Comparison of ENCODE assay signal across 9 cellular contexts in genomic region chr7:116511552-116512523, GRCh38. TPM values are rescaled to one million over a fixed set of nuclear protein-coding genes. Genes with fewer than 3 reads are reported as not detected.
DNase-seq lines count a peak whose midpoint lies in the region; ATAC-seq, FAIRE-seq and TF ChIP-seq lines count a peak whose summit lies in the region.
"Had no signal": no experiment of that assay in that cellular context is flagged by ENCODE, and none has a peak within 500 bp of the region (broad histone marks: within the 10 kb centered on the region; RNA-seq: fewer than 3 reads in every experiment).

No MANE protein-coding gene starts in this region.

- TF ChIP-seq CTCF in Caco-2 (IDR thresholded peaks at IDR 0.05; ENCODE audit: insufficient read depth in 1 of 2, low read depth in 1 of 2, low read length in 1 of 2, severe bottlenecking in 1 of 2, unreplicated experiment in 1 of 2) (no peak), H1 (IDR thresholded peaks at IDR 0.05; ENCODE audit: control extremely low read depth in 1 of 3, insufficient read depth in 1 of 3, low read depth in 1 of 3, low read length in 3 of 3) (no peak)

- no peak for TF ChIP-seq RAD21 in H1 (IDR thresholded peaks at IDR 0.05 in 1 of 2, conservative IDR thresholded peaks at IDR 0.05 in 1 of 2; ENCODE audit: low read depth in 2 of 2, low read length in 2 of 2)

- H3K27ac Mint-ChIP-seq in Caco-2 (ENCODE audit: unreplicated experiment): no peak overlapping the region

- H2BK5ac ChIP-seq in H1 (ENCODE audit: low read depth, low read length) (no peak overlapping the region), neuronal stem cell (ENCODE audit: low read length) (no peak overlapping the region)

- H3K4ac ChIP-seq in H1 (replicated peaks; ENCODE audit: insufficient read length, low read depth, low read length): no peak overlapping the region
- H3K4ac ChIP-seq in neuronal stem cell (ENCODE audit: low read length): no peak overlapping the region

- H3K56ac ChIP-seq in H1 (replicated peaks; ENCODE audit: insufficient read length, low read depth, low read length): no peak overlapping the region

- no peak overlapping the region for H3K18ac ChIP-seq in H1 (ENCODE audit: extremely low read depth, low read length)
- H3K18ac ChIP-seq in neuronal stem cell (ENCODE audit: low read length): no peak overlapping the region

- no peaks in the 10 kb centered on the region for H3K79me2 ChIP-seq in H1 (ENCODE audit: control insufficient read depth in 1 of 2, insufficient read depth in 2 of 2, low read length in 2 of 2)

- no peak overlapping the region for H3K14ac ChIP-seq in H1 (ENCODE audit: insufficient read length)
- H3K14ac ChIP-seq in neuronal stem cell (ENCODE audit: low read length): no peak overlapping the region

- H3K27me3 Mint-ChIP-seq in Caco-2 (ENCODE audit: insufficient read depth, unreplicated experiment): no peaks in the 10 kb centered on the region

- peaks cover 23% of the 10 kb centered on the region for H3K4me1 Mint-ChIP-seq in Caco-2 (ENCODE audit: low read depth, unreplicated experiment)

- H3K9me3 ChIP-seq in Caco-2 (no peaks in the 10 kb centered on the region), H1 (ENCODE audit: insufficient read depth in 2 of 2, low read depth in 1 of 2, low read length in 1 of 2) (no peaks in the 10 kb centered on the region), neuronal stem cell (replicated peaks in 1 of 2; ENCODE audit: control insufficient read depth in 2 of 2, insufficient read depth in 1 of 2, low read depth in 1 of 2, low read length in 2 of 2) (no peaks in the 10 kb centered on the region)

- FAIRE-seq in RCC 7860 (lab: Jason Lieb, UNC): peak; percentile 97
- FAIRE-seq in H1 (lab: Jason Lieb, UNC): no peak
- FAIRE-seq: TTC549 had no signal

- H3K9ac ChIP-seq in H1 (replicated peaks in 1 of 4; ENCODE audit: extremely low read depth in 1 of 4, low read depth in 3 of 4, low read length in 3 of 4) (no peak overlapping the region), neuronal stem cell (ENCODE audit: low read depth, low read length, poor library complexity) (no peak overlapping the region)

- H2BK15ac ChIP-seq in H1 (ENCODE audit: low read length): no peak overlapping the region
- H2BK15ac ChIP-seq in neuronal stem cell (ENCODE audit: low read length): no peak overlapping the region

- H3K23me2 ChIP-seq in H1 (ENCODE audit: low read depth, low read length): no peaks in the 10 kb centered on the region

- no peaks in the 10 kb centered on the region for H3K36me3 ChIP-seq in Caco-2 (ENCODE audit: control insufficient read depth, insufficient read depth, low read length)
- H3K36me3 ChIP-seq in H1 (ENCODE audit: control insufficient read depth in 2 of 4, insufficient read depth in 4 of 4, low read length in 3 of 4): no peaks in the 10 kb centered on the region
- H3K36me3 ChIP-seq in neuronal stem cell (replicated peaks in 1 of 2; ENCODE audit: control insufficient read depth in 2 of 2, insufficient read depth in 2 of 2, low read length in 2 of 2): no peaks in the 10 kb centered on the region

- no peaks in the 10 kb centered on the region for H3K79me1 ChIP-seq in H1 (ENCODE audit: low read depth, low read length)
- H3K79me1 ChIP-seq in neuronal stem cell (ENCODE audit: low read depth, low read length): no peaks in the 10 kb centered on the region

- H3K4me3 ChIP-seq in Caco-2 (ENCODE audit: low read depth, low read length) (peak overlapping the region; percentile 21), H1 (ENCODE audit: extremely low read depth in 1 of 4, insufficient read depth in 2 of 4, low read depth in 3 of 4, low read length in 4 of 4) (no peak overlapping the region), neuronal stem cell (ENCODE audit: low read length in 2 of 2) (no peak overlapping the region)

- no peak for DNase-seq in Caco-2
- peak; percentile 100 for DNase-seq in RCC 7860 (ENCODE audit: low spot score)
- no peak for DNase-seq in H1 (ENCODE audit: low read depth in 1 of 2, low spot score in 2 of 2)
- no peak for DNase-seq in neuronal stem cell (ENCODE audit: low spot score)
- DNase-seq in foreskin melanocyte: no peak
- DNase-seq in stimulated activated CD4-positive, alpha-beta T cell treated with anti-CD3 and anti-CD28 coated beads, Interleukin-12 subunit alpha, Interleukin-12 subunit beta, amount 100 ng/mL, for 4 hours: no peak

- H2AFZ ChIP-seq in H1 (ENCODE audit: low read length) (peak overlapping the region; percentile 75), neuronal stem cell (ENCODE audit: low read length) (peak overlapping the region; percentile 81)

- H3K27ac ChIP-seq in H1 (ENCODE audit: low read depth, low read length) (no peak overlapping the region), neuronal stem cell (replicated peaks; ENCODE audit: low read length) (no peak overlapping the region)

- H4K5ac ChIP-seq in H1 (ENCODE audit: insufficient read length, low read depth, low read length): no peak overlapping the region

- TF ChIP-seq EP300 in H1 (IDR thresholded peaks at IDR 0.05; ENCODE audit: borderline replicate concordance in 1 of 2, low read depth in 2 of 2, low read length in 2 of 2): no peak

- intact Hi-C loops in Caco-2 (cut with micrococcal nuclease; ENCODE audit: unreplicated experiment): no loop called here

- H3K9me3 Mint-ChIP-seq in Caco-2 (ENCODE audit: unreplicated experiment): no peaks in the 10 kb centered on the region

- H3K23ac ChIP-seq in H1 (ENCODE audit: insufficient read length) (no peak overlapping the region), neuronal stem cell (ENCODE audit: low read depth, low read length, poor library complexity) (no peak overlapping the region)

- H3K4me2 ChIP-seq in H1 (ENCODE audit: insufficient read depth in 1 of 2, low read depth in 2 of 2, low read length in 2 of 2) (no peak overlapping the region), neuronal stem cell (ENCODE audit: insufficient read depth, low read length, poor library complexity, severe bottlenecking) (no peak overlapping the region)

- H3K27me3 ChIP-seq in Caco-2 (replicated peaks; ENCODE audit: control insufficient read depth, insufficient read depth, low read length): no peaks in the 10 kb centered on the region
- no peaks in the 10 kb centered on the region for H3K27me3 ChIP-seq in H1 (replicated peaks in 1 of 4; ENCODE audit: control insufficient read depth in 3 of 4, extremely low read depth in 1 of 4, insufficient read depth in 3 of 4, low read length in 3 of 4)
- H3K27me3 ChIP-seq in neuronal stem cell (ENCODE audit: control insufficient read depth in 3 of 3, insufficient read depth in 3 of 3, low read depth in 1 of 3, low read length in 3 of 3): no peaks in the 10 kb centered on the region

- WGBS in H1 (ENCODE audit: extremely low coverage in 1 of 2, insufficient coverage in 1 of 2, insufficient read length in 1 of 2, insufficient replicate concordance in 2 of 2, low coverage in 1 of 2, low lambda C conversion rate in 2 of 2, missing lambda C conversion rate in 1 of 2), 2 experiments: 89% methylated on average over 11 of the region's 12 CpGs; no CpG with 5 or more reads in 1 of the 2 experiments
- WGBS in neuronal stem cell (ENCODE audit: extremely low coverage in 2 of 2, insufficient read length in 2 of 2, insufficient replicate concordance in 1 of 2), 2 donors: no CpG with 5 or more reads among the region's 12 CpGs

- peak overlapping the region; percentile 69 for H3K4me3 Mint-ChIP-seq in Caco-2 (ENCODE audit: unreplicated experiment)

- BruUV-seq in Caco-2 (replicated peaks; lab: Mats Ljungman, UMichigan): no TSS peak

- H4K91ac ChIP-seq in H1 (replicated peaks; ENCODE audit: insufficient read length, low read length) (no peak overlapping the region), neuronal stem cell (ENCODE audit: low read depth, low read length, poor library complexity) (no peak overlapping the region)

- H3K36me3 Mint-ChIP-seq in Caco-2 (ENCODE audit: insufficient read depth, unreplicated experiment): no peaks in the 10 kb centered on the region

- H2BK120ac ChIP-seq in H1 (replicated peaks; ENCODE audit: low read depth, low read length) (no peak overlapping the region), neuronal stem cell (ENCODE audit: low read depth, low read length) (no peak overlapping the region)

- H2AK5ac ChIP-seq in H1 (ENCODE audit: low read depth, low read length) (no peak overlapping the region), neuronal stem cell (ENCODE audit: low read depth, low read length) (no peak overlapping the region)

- TF ChIP-seq POLR2A in H1 (IDR thresholded peaks at IDR 0.05; ENCODE audit: control extremely low read depth in 1 of 2, low read depth in 2 of 2, low read length in 2 of 2): no peak

- H4K20me1 ChIP-seq in H1 (replicated peaks in 1 of 2; ENCODE audit: control insufficient read depth in 1 of 2, insufficient read depth in 2 of 2, low read length in 2 of 2): no peaks in the 10 kb centered on the region

- 0 out of 2 replicates have a peak overlapping the region, but pooled peaks have one; percentile 34 for H2BK20ac ChIP-seq in H1 (ENCODE audit: low read length)

- CTCF ChIA-PET in Caco-2 (lab: Charles Lee) (interaction anchor here (0.8 kb wide), 1 partner anchor 14 kb away, joined by 3 read pairs; no protein-coding TSS in a partner anchor), H1 (lab: Charles Lee; ENCODE audit: partially characterized antibody) (interaction anchor here (0.8 to 1.2 kb wide), 2 partner anchors 11 to 379 kb away, joined by 3 to 5 read pairs; no protein-coding TSS in a partner anchor)

- POLR2A ChIA-PET in Caco-2 (lab: Charles Lee): no interaction called here
- POLR2A ChIA-PET in H1 (lab: Charles Lee; ENCODE audit: partially characterized antibody): no interaction called here

- H3K4me1 ChIP-seq in Caco-2 (peaks cover 7% of the 10 kb centered on the region), H1 (replicated peaks in 1 of 4; ENCODE audit: control insufficient read depth in 3 of 4, insufficient read depth in 4 of 4, low read length in 3 of 4) (peaks cover 0 to 3% (median 0%) of the 10 kb centered on the region in 4 experiments; a peak in 2 of 7 replicates), neuronal stem cell (ENCODE audit: control insufficient read depth in 2 of 2, insufficient read depth in 1 of 2, low read depth in 1 of 2, low read length in 2 of 2) (peaks cover 9% of the 10 kb centered on the region in 2 donors)

- ATAC-seq in GM19324 (IDR thresholded peaks at IDR 0.05; ENCODE audit: low FRiP score, unreplicated experiment) (peak; percentile 100), HG03175 (IDR thresholded peaks at IDR 0.05; ENCODE audit: unreplicated experiment) (peak; percentile 100)

- no peak overlapping the region for H4K8ac ChIP-seq in H1 (ENCODE audit: extremely low read depth, insufficient read depth, low read length)
- no peak overlapping the region for H4K8ac ChIP-seq in neuronal stem cell (ENCODE audit: low read depth, low read length)

- H2BK12ac ChIP-seq in H1 (ENCODE audit: low read depth, low read length) (no peak overlapping the region; the same call in 1 of the 2 replicates), neuronal stem cell (ENCODE audit: low read length) (no peak overlapping the region)

RNA-seq across cellular contexts. Expression of gene CAV2, which starts 12.3 kb away (rescaled TPM):
- total RNA-seq in Caco-2 (2022): 17.6 and 18.1 TPM in 2 replicates
- 4.7 and 6.4 TPM in 2 replicates for total RNA-seq in H1 (2021; fragmentation: NEBNext Ultra II Directional; extraction: Animal tissue kit (Norgen Biotek cat#: 25700))
- polyA plus RNA-seq in H1 (2011; rRNA removed): 1.8 and 2.8 TPM in 2 replicates
- polyA plus RNA-seq in H1 (2011; cell fraction: cytosol; rRNA removed): 2.5 TPM
- polyA plus RNA-seq in H1 (2011; cell fraction: nucleus; rRNA removed): 4.6 TPM
- polyA plus RNA-seq in H1 (2012, experiment 1 of 2): 0.96 to 1.5 TPM (median 1.3 TPM) in 4 replicates
- 0.34 TPM for polyA plus RNA-seq in H1 (2012, experiment 2 of 2)
- 5.3 TPM for polyA plus RNA-seq in H1 (2013, experiment 1 of 2)
- 5.1 TPM for polyA plus RNA-seq in H1 (2013, experiment 2 of 2)
- polyA minus RNA-seq in H1 (2011; rRNA and poly(A)+ RNA removed): 2.7 and 4.1 TPM in 2 replicates
- 2.3 TPM for polyA minus RNA-seq in H1 (2011; cell fraction: cytosol; rRNA and poly(A)+ RNA removed)
- polyA minus RNA-seq in H1 (2011; cell fraction: nucleus; rRNA and poly(A)+ RNA removed): 5.5 TPM
- polyA plus RNA-seq in neuronal stem cell (2013, experiment 1 of 2): 1.2 TPM
- polyA plus RNA-seq in neuronal stem cell (2013, experiment 2 of 2): 1.3 TPM

RNA-seq across cellular contexts. Expression of gene CAV1, which starts 13.0 kb away (rescaled TPM):
- total RNA-seq in Caco-2 (2022): 4.9 and 6.0 TPM in 2 replicates
- 21.8 and 22.8 TPM in 2 replicates for total RNA-seq in H1 (2021; fragmentation: NEBNext Ultra II Directional; extraction: Animal tissue kit (Norgen Biotek cat#: 25700))
- 16.3 and 19.2 TPM in 2 replicates for polyA plus RNA-seq in H1 (2011; rRNA removed)
- 13.6 TPM for polyA plus RNA-seq in H1 (2011; cell fraction: cytosol; rRNA removed)
- polyA plus RNA-seq in H1 (2011; cell fraction: nucleus; rRNA removed): 11.5 TPM
- 6.4 to 9.2 TPM (median 7.0 TPM) in 4 replicates for polyA plus RNA-seq in H1 (2012, experiment 1 of 2)
- polyA plus RNA-seq in H1 (2012, experiment 2 of 2): 2.5 TPM
- 31.4 TPM for polyA plus RNA-seq in H1 (2013, experiment 1 of 2)
- polyA plus RNA-seq in H1 (2013, experiment 2 of 2): 38.8 TPM
- 22.0 and 22.1 TPM in 2 replicates for polyA minus RNA-seq in H1 (2011; rRNA and poly(A)+ RNA removed)
- 2.6 TPM for polyA minus RNA-seq in H1 (2011; cell fraction: cytosol; rRNA and poly(A)+ RNA removed)
- polyA minus RNA-seq in H1 (2011; cell fraction: nucleus; rRNA and poly(A)+ RNA removed): 11.8 TPM
- 1.3 TPM for polyA plus RNA-seq in neuronal stem cell (2013, experiment 1 of 2)
- 1.4 TPM for polyA plus RNA-seq in neuronal stem cell (2013, experiment 2 of 2)
